In the genomic region with DNA sequence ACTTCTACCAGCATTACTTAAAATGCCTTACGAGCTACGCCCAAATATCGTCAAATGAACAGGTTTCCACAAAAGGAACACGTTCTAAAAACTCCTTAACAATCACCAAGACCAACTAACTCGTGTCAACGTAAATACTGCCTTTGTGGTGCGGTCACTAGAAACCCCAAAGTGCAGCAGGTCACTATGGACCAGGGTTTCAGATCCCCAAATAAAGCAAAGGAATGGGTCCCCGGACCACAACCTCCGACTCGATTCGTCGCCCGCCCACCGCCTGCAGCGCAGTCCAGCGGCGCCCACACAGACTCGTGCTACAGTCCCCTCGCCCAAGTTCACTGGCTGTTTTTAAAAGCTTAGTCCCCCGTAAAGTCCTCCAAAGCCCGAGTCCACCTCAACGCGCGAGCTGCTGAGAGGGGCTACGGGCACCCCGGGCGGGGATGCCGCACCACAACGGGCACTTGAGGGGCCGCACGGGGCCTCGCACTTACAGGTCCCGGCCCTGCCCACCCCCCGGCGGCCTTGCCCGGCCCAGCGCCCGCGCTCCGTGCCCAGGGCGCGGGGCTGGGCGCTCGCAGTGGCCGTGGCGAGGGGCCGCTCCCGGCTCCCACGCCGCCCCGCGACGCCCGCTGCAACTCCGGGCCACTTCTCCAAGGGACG, we compare ENCODE assay signal across 8 cellular contexts. TPM values are rescaled to one million over a fixed set of nuclear protein-coding genes. Genes with fewer than 3 reads are reported as not detected.
DNase-seq lines count a peak whose midpoint lies in the region; TF ChIP-seq lines count a peak whose summit lies in the region.

No MANE protein-coding gene starts in this region.

- no peaks in the 10 kb centered on the region for H4K20me1 ChIP-seq in mammary epithelial cell (ENCODE audit: insufficient read depth, low read length)

- no peak overlapping the region for H2AFZ ChIP-seq in mammary epithelial cell (ENCODE audit: low read depth, low read length)

- H3K27me3 ChIP-seq in mammary epithelial cell (ENCODE audit: insufficient read depth, low read length) (no peaks in the 10 kb centered on the region), layer of hippocampus (ENCODE audit: control insufficient read depth, insufficient read depth, low read length) (no peaks in the 10 kb centered on the region), suprapubic skin (no peaks in the 10 kb centered on the region)

- BruUV-seq in mammary epithelial cell (replicated peaks; lab: Mats Ljungman, UMichigan) = no TSS peak

- TF ChIP-seq CTCF in AG10803 (conservative IDR thresholded peaks at IDR 0.05; ENCODE audit: low read length) (no peak), mammary epithelial cell (conservative IDR thresholded peaks at IDR 0.05 in 1 of 2, IDR thresholded peaks at IDR 0.05 in 1 of 2; ENCODE audit: extremely low read depth in 1 of 2, insufficient read depth in 1 of 2, low read depth in 1 of 2, low read length in 2 of 2) (no peak), suprapubic skin (IDR thresholded peaks at IDR 0.05) (no peak)

- no peak for DNase-seq in AG10803 (ENCODE audit: low read depth)
- DNase-seq in HT1080 (ENCODE audit: low read depth) = peak; percentile 49
- DNase-seq in mammary epithelial cell = peak; percentile 56
- DNase-seq in suprapubic skin (ENCODE audit: low spot score in 2 of 2) = no peak
- no peak for DNase-seq in COR-L47 (lab: John Stamatoyannopoulos, UW)
- no peak for DNase-seq in putamen (ENCODE audit: low spot score)
- no peak for DNase-seq in stimulated activated CD4-positive, alpha-beta T cell treated with anti-CD3 and anti-CD28 coated beads, Interleukin-2, amount 100 ng/mL, for 48 hours

- intact Hi-C loops in mammary epithelial cell (cut with micrococcal nuclease) = loop anchor here (2.0 to 10.0 kb wide), 4 partner anchors 34 to 866 kb away; no protein-coding TSS in a partner anchor

- H3K4me1 ChIP-seq in mammary epithelial cell (ENCODE audit: insufficient read depth, low read length) (peaks cover 36% of the 10 kb centered on the region), suprapubic skin (peaks cover 48% of the 10 kb centered on the region)

- in situ Hi-C loops in mammary epithelial cell (cut with MboI; ENCODE audit: low sequenced_read_pairs in 2 of 2) = no loop called here

- no peaks in the 10 kb centered on the region for H3K36me3 ChIP-seq in mammary epithelial cell (ENCODE audit: insufficient read depth, low read length)
- no peaks in the 10 kb centered on the region for H3K36me3 ChIP-seq in suprapubic skin

- 0% methylated on average over 6 of the region's 56 CpGs for WGBS in mammary epithelial cell (ENCODE audit: low coverage, missing lambda C conversion rate)
- under 1% methylated on average over 28 of the region's 56 CpGs for WGBS in suprapubic skin

- H3K4me3 ChIP-seq in AG10803 (ENCODE audit: low read length) (peak overlapping the region; percentile 50), mammary epithelial cell (replicated peaks in 1 of 3; ENCODE audit: insufficient read depth in 1 of 3, low read depth in 2 of 3, low read length in 3 of 3) (peak overlapping the region; percentile 70 to 98 (median 95)), suprapubic skin (peak overlapping the region; percentile 71)

- no peak for TF ChIP-seq EP300 in suprapubic skin (IDR thresholded peaks at IDR 0.05)

- H3K79me2 ChIP-seq in mammary epithelial cell (ENCODE audit: insufficient read depth, low read length) = peaks cover 66% of the 10 kb centered on the region

- no peak for TF ChIP-seq POLR2A in suprapubic skin (IDR thresholded peaks at IDR 0.05)

- dilution Hi-C loops in mammary epithelial cell (cut with HindIII; ENCODE audit: low sequenced_read_pairs) = loop anchor here (25.0 kb wide), 1 partner anchor 101 kb away; no protein-coding TSS in a partner anchor

- peak overlapping the region; percentile 95 for H3K27ac ChIP-seq in mammary epithelial cell (ENCODE audit: insufficient read depth, low read depth, low read length)
- peak overlapping the region; percentile 86 for H3K27ac ChIP-seq in layer of hippocampus (ENCODE audit: low read depth, low read length)
- H3K27ac ChIP-seq in suprapubic skin = peak overlapping the region; percentile 98

- peak overlapping the region; percentile 100 for H3K9ac ChIP-seq in mammary epithelial cell (ENCODE audit: insufficient read depth, low read length)

- peak overlapping the region; percentile 96 for H3K4me2 ChIP-seq in mammary epithelial cell (ENCODE audit: insufficient read depth, low read depth, low read length)

- CTCF ChIA-PET in mammary epithelial cell (lab: Charles Lee; ENCODE audit: low non-redundant PET) = no interaction called here

- H3K9me3 ChIP-seq in mammary epithelial cell (replicated peaks; ENCODE audit: insufficient read depth, low read length) (no peaks in the 10 kb centered on the region), suprapubic skin (no peaks in the 10 kb centered on the region)

RNA-seq across cellular contexts. Expression of a gene that starts 1.1 kb away (rescaled TPM):
- 8.8 and 10.9 TPM in 2 replicates for total RNA-seq in HT1080 (2014; rRNA removed; shearing (Covaris generic))
- 8.6 and 9.6 TPM in 2 replicates for polyA plus RNA-seq in HT1080 (2015; cell fraction: cytosol; rRNA removed)
- polyA plus RNA-seq in HT1080 (2015; cell fraction: nucleus; rRNA removed) = 9.4 and 13.5 TPM in 2 replicates
- total RNA-seq in mammary epithelial cell (10 to 100 TPM; 64.3 to 96.9 TPM), suprapubic skin (100 to 1,000 TPM in 2 of 4 donors, 10 to 100 TPM in 2; 90.4 to 204 (median 112) TPM)
- polyA plus RNA-seq in mammary epithelial cell = 37.4 TPM
- polyA minus RNA-seq in mammary epithelial cell = 360 TPM

Comparison
In these comparisons a context has a peak if more than half of its experiments do, and no peak if none do; other contexts are left out.
1. DNase-seq: peak in HT1080 (single experiment) and mammary epithelial cell (single experiment); none in AG10803 (single experiment), suprapubic skin (0 of 2), COR-L47 (single experiment), putamen (single experiment) and stimulated activated CD4-positive, alpha-beta T cell treated with anti-CD3 and anti-CD28 coated beads, Interleukin-2, amount 100 ng/mL, for 48 hours (0 of 2).
2. Peak in every context shown above with its lines, with median percentiles within 50 percentile points of each other: H3K4me3 ChIP-seq and H3K27ac ChIP-seq.